In the genomic region with DNA sequence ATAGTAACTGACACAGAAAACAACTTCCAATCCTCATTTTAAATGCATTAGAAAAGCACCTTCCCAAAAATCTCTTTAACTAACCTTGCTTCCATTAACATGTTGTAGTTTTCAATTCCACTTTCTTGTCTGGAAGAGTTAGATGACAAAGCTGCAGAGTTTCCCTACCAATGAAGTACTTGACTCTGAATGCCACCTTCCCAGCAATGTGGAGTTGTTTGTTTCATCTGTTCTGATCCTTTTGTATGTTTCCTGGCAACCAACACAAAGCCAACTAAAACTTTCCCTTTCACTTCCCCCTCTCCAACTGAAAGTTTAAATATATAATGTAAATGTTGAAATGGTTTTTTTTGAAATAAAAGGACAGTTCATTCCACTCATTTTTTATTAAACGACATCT, we compare ENCODE assay signal across 1 cellular context.
TF ChIP-seq lines count a peak whose summit lies in the region.

Gene WDR49, minus strand, starts transcription at position 193 of the 400 bp plus-strand sequence. CDS start 517 bp downstream, outside the sequence.

TF ChIP-seq in GM12878, 131 proteins besides CTCF, POLR2A, EP300 and RAD21:
- no peak for TF ChIP-seq BMI1 (IDR thresholded peaks at IDR 0.05; ENCODE audit: borderline replicate concordance)
- TF ChIP-seq CHD1 (IDR thresholded peaks at IDR 0.05; ENCODE audit: low read depth, low read length), result no peak
- no peak for TF ChIP-seq FOXM1 (IDR thresholded peaks at IDR 0.05; ENCODE audit: low read depth, low read length)
- no peak for TF ChIP-seq ZNF24 (IDR thresholded peaks at IDR 0.05)
